14 cellular contexts compared by ENCODE assay signal in the genomic region with DNA sequence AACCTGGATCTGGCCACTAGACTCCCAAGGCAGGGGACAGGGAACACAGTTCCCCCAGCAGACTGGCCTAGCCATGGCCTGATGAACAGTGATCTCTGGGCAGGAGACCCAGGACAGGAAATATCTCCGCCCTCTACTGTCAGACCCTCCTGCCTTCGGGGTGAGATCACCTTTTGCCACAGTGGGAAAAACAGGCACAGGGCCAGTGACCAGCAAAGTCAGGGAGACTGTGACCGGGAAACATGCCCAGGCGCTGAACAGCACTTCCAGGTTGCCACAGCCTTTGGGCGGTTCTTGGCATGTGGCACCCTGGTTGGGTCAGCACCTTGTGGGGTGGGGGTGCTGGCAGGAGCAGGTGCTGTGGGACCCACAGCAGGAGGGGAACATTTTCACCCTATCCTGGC. TPM values are rescaled to one million over a fixed set of nuclear protein-coding genes. Genes with fewer than 3 reads are reported as not detected.
DNase-seq lines count a peak whose midpoint lies in the region; ATAC-seq and TF ChIP-seq lines count a peak whose summit lies in the region.
"Had no signal": no experiment of that assay in that cellular context is flagged by ENCODE, and none has a peak within 500 bp of the region (broad histone marks: within the 10 kb centered on the region; RNA-seq: fewer than 3 reads in every experiment).

No MANE protein-coding gene starts in this region.

- ATAC-seq in body of pancreas (peak; percentile 52), GM21717 (IDR thresholded peaks at IDR 0.05; ENCODE audit: unreplicated experiment) (no peak), HG03460 (IDR thresholded peaks at IDR 0.05; ENCODE audit: unreplicated experiment) (no peak), GM18517 (IDR thresholded peaks at IDR 0.05; ENCODE audit: unreplicated experiment) (no peak)

- H3K4me1 ChIP-seq in body of pancreas = peaks cover 29% of the 10 kb centered on the region

- no peak overlapping the region for H3K4me3 ChIP-seq in AG10803 (ENCODE audit: low read length)
- H3K4me3 ChIP-seq in body of pancreas = no peak overlapping the region
- H3K4me3 ChIP-seq: BLaER1 had no signal

- peak in 2 of 3 donors; percentile 21 to 27 for TF ChIP-seq POLR2A in body of pancreas (IDR thresholded peaks at IDR 0.05)

- H3K27me3 ChIP-seq in body of pancreas = no peaks in the 10 kb centered on the region
- H3K27me3 ChIP-seq: cardiac muscle cell, Peyer's patch had no signal

- intact Hi-C loops in body of pancreas (cut with DNase I) = no loop called here

- H3K9me3 ChIP-seq in body of pancreas = no peaks in the 10 kb centered on the region
- H3K9me3 ChIP-seq: Peyer's patch had no signal

- H3K36me3 ChIP-seq in body of pancreas (replicated peaks in 1 of 2; ENCODE audit: insufficient read depth in 1 of 2, low read depth in 2 of 2) = no peaks in the 10 kb centered on the region
- H3K36me3 ChIP-seq: BLaER1, cardiac muscle cell, Peyer's patch had no signal

- no peak for TF ChIP-seq CTCF in AG10803 (conservative IDR thresholded peaks at IDR 0.05; ENCODE audit: low read length)
- TF ChIP-seq CTCF in body of pancreas (IDR thresholded peaks at IDR 0.05) = no peak

- peak overlapping the region; percentile 17 to 90 (median 75) for H3K27ac ChIP-seq in body of pancreas
- H3K27ac ChIP-seq: BLaER1, Peyer's patch had no signal

- DNase-seq in AG10803 (ENCODE audit: low read depth) = peak; percentile 13
- DNase-seq in HK-2 (ENCODE audit: unreplicated experiment) = peak; percentile 82
- peak; percentile 57 to 80 (median 74) for DNase-seq in body of pancreas
- DNase-seq in lung microvascular endothelial cell (ENCODE audit: low read depth in 2 of 2) = peak; percentile 14 to 46
- no peak for DNase-seq in amygdala (lab: John Stamatoyannopoulos, UW)
- DNase-seq: activated T-cell treated with anti-CD3 and anti-CD28 coated beads for 4 hours; NCI-H2081 treated with DMSO at 0.1 percent for 48 hours; Peyer's patch; stimulated activated CD4-positive, alpha-beta T cell treated with anti-CD3 and anti-CD28 coated beads, Interleukin-4, amount 100 ng/mL, for 4 hours had no signal

- WGBS in body of pancreas, 2 donors = 42 to 47% methylated on average over 2 to 5 of the region's 5 CpGs

RNA-seq across cellular contexts. Expression of a gene that starts 8.9 kb away (rescaled TPM):
- total RNA-seq in body of pancreas = 1 to 10 TPM; 2.9 to 5.9 TPM
- 8.1 and 14.5 TPM in 2 replicates for total RNA-seq in lung microvascular endothelial cell

RNA-seq across cellular contexts. Expression of a gene that starts 34.5 kb away (rescaled TPM):
- total RNA-seq in body of pancreas (1 to 10 TPM; 1.3 to 2.3 TPM), lung microvascular endothelial cell (4.4 and 7.5 TPM in 2 replicates)

RNA-seq across cellular contexts. Expression of a gene that starts 58.7 kb away (rescaled TPM):
- total RNA-seq in body of pancreas (10 to 100 TPM; 20.8 to 32.4 TPM), lung microvascular endothelial cell (48.4 and 59.3 TPM in 2 replicates)

Comparison
In these comparisons a context has a peak if more than half of its experiments do, and no peak if none do; other contexts are left out.
1. DNase-seq: peak in AG10803 (single experiment), HK-2 (single experiment), body of pancreas (4 of 4) and lung microvascular endothelial cell (2 of 2); none in amygdala (0 of 56).